ENCODE assay signal across 11 cellular contexts in the genomic region with DNA sequence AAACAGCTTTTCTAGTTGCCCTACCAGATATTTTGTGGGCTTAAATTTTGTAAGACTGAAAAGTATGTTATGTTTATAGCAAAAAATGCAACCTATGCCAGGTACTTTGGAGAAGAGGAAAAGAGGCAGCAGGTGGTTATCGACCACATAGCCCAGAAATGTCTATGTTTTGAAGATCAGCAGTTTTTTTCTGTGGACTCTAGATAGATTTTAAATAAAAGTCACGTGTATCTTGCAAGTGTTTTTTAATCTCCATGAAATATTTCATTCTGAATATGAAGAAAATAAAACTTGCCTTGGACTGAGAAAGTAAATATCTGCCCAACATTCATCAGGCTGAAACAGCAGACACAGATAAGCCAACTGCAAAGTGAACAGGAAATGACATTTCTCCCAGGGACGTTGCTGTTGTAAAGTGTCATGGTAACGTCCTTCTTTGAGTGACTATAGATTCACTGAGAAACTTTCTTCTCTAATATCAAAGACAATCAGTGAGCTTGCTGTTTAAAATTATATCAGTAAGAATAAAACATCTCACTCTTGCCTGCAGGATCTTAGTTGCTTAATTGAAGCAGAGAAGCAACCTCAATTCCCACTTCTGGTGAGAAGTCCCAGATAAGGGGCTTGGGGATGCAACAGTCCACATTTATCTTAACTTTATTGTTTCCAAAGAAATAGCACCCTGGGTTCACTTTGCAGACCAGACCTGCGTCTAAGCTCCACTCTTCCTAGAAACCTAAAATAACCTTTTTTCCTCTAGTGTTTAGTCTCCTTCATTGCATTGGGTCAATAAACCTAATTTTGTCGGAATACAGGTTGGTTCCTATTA. TPM values are rescaled to one million over a fixed set of nuclear protein-coding genes. Genes with fewer than 3 reads are reported as not detected.
DNase-seq lines count a peak whose midpoint lies in the region; ATAC-seq, FAIRE-seq and TF ChIP-seq lines count a peak whose summit lies in the region.
"Had no signal": no experiment of that assay in that cellular context is flagged by ENCODE, and none has a peak within 500 bp of the region (broad histone marks: within the 10 kb centered on the region; RNA-seq: fewer than 3 reads in every experiment).

No MANE protein-coding gene starts in this region.

- peak; percentile 88 for ATAC-seq in T-helper 17 cell
- no peak for ATAC-seq in HG03457 (IDR thresholded peaks at IDR 0.05; ENCODE audit: unreplicated experiment)
- ATAC-seq: sciatic nerve had no signal

- no peak overlapping the region for H3K4me3 Mint-ChIP-seq in T-helper 17 cell

- H3K4me1 ChIP-seq in HAP-1 = peaks cover 10% of the 10 kb centered on the region

- in situ Hi-C loops in HAP-1 (cut with MboI; ENCODE audit: low sequenced_read_pairs) = no loop called here

- H3K4me1 Mint-ChIP-seq in T-helper 17 cell = peaks cover 12% of the 10 kb centered on the region

- no peaks in the 10 kb centered on the region for H3K36me3 ChIP-seq in HAP-1 (replicated peaks)

- intact Hi-C loops in lower leg skin (cut with DNase I; ENCODE audit: low total_unique reads) = no loop called here

- no peak overlapping the region for H3K4me3 ChIP-seq in HAP-1
- no peak overlapping the region for H3K4me3 ChIP-seq in lower leg skin (ENCODE audit: low read depth, poor library complexity, severe bottlenecking)

- no peak for TF ChIP-seq CTCF in lower leg skin (IDR thresholded peaks at IDR 0.05)

- TF ChIP-seq POLR2A in GM12891 (IDR thresholded peaks at IDR 0.05; ENCODE audit: low read depth, low read length) (no peak), lower leg skin (IDR thresholded peaks at IDR 0.05) (no peak)

- H3K27ac Mint-ChIP-seq in T-helper 17 cell = peak overlapping the region; percentile 71

- WGBS in lower leg skin, 2 donors = 49 to 56% methylated on average over 6 of the region's 6 CpGs

- DNase-seq in AML-193 (lab: John Stamatoyannopoulos, UW) (peak; percentile 30 to 36), GM12891 (ENCODE audit: insufficient read length, low spot score) (peak; percentile 22), T-helper 17 cell (no peak), hepatic stellate cell (ENCODE audit: low spot score) (peak; percentile 50), HAP-1 (ENCODE audit: low spot score in 2 of 2) (no peak), NCI-H1694 (lab: John Stamatoyannopoulos, UW) (no peak), lower leg skin (ENCODE audit: low spot score in 2 of 2) (no peak)
- DNase-seq: islet precursor cell, NCI-H2171 had no signal

- no peaks in the 10 kb centered on the region for H3K27me3 Mint-ChIP-seq in T-helper 17 cell

- no peaks in the 10 kb centered on the region for H3K27me3 ChIP-seq in HAP-1 (ENCODE audit: low read depth)

- peaks cover 3% of the 10 kb centered on the region for H3K36me3 Mint-ChIP-seq in T-helper 17 cell (ENCODE audit: low read depth)

- H3K9me3 ChIP-seq in T-helper 17 cell (ENCODE audit: control insufficient read depth, low read length, poor library complexity, severe bottlenecking) = no peaks in the 10 kb centered on the region
- no peaks in the 10 kb centered on the region for H3K9me3 ChIP-seq in HAP-1

- peak; percentile 60 for FAIRE-seq in GM12891 (lab: Jason Lieb, UNC)

TF ChIP-seq in GM12891, 5 proteins besides CTCF, POLR2A, EP300 and RAD21:
- TF ChIP-seq PAX5 (IDR thresholded peaks at IDR 0.05; ENCODE audit: insufficient read depth, low read length, severe bottlenecking) (no peak), SPI1 (IDR thresholded peaks at IDR 0.05; ENCODE audit: low read depth, low read length) (no peak), TAF1 (IDR thresholded peaks at IDR 0.05; ENCODE audit: low read depth, low read length) (no peak), POLR2AphosphoS5 (IDR thresholded peaks at IDR 0.05; ENCODE audit: low read depth, low read length) (no peak), POU2F2 (IDR thresholded peaks at IDR 0.05; ENCODE audit: low read depth, low read length) (no peak)
TF ChIP-seq in GM12891: peak in this region for 0.

RNA-seq across cellular contexts. Expression of a gene that starts 6.3 kb away (rescaled TPM):
- 0.86 TPM for polyA plus RNA-seq in GM12891 (2012; ENCODE audit: low read depth, missing spikeins)
- 1 to 10 TPM in 1 of 2 donors, under 1 TPM in 1; 0.92 to 3.2 TPM for total RNA-seq in T-helper 17 cell
- 1 to 10 TPM in 3 of 4 donors, under 1 TPM in 1; 0.67 to 2.1 (median 1.5) TPM for total RNA-seq in lower leg skin

RNA-seq across cellular contexts. Expression of a gene that starts 34.2 kb away (rescaled TPM):
- polyA plus RNA-seq in GM12891 (2012; ENCODE audit: low read depth, missing spikeins) = 362 TPM
- total RNA-seq in T-helper 17 cell (100 to 1,000 TPM; 480 to 500 TPM), lower leg skin (100 to 1,000 TPM; 240 to 337 (median 294) TPM)

RNA-seq across cellular contexts. Expression of a gene that starts 48.5 kb away (rescaled TPM):
- polyA plus RNA-seq in GM12891 (2012; ENCODE audit: low read depth, missing spikeins) = 246 TPM
- total RNA-seq in T-helper 17 cell (100 to 1,000 TPM; 172 to 178 TPM), lower leg skin (100 to 1,000 TPM; 240 to 360 (median 286) TPM)

Comparison
In these comparisons a context has a peak if more than half of its experiments do, and no peak if none do; other contexts are left out.
1. DNase-seq: peak in AML-193 (2 of 2), GM12891 (single experiment) and hepatic stellate cell (single experiment); none in T-helper 17 cell (0 of 3), HAP-1 (0 of 2), NCI-H1694 (single experiment) and lower leg skin (0 of 2).